1 cellular context compared by ENCODE assay signal in genomic region chr4:53907772-53908171, GRCh38.
TF ChIP-seq lines count a peak whose summit lies in the region.

No MANE protein-coding gene starts in this region.

TF ChIP-seq in GM23338, 12 proteins besides CTCF, POLR2A, EP300 and RAD21 (continued from another document):
- no peak for TF ChIP-seq EZH2 (IDR thresholded peaks at IDR 0.05; ENCODE audit: low read depth, unreplicated experiment)
- no peak for TF ChIP-seq POLR2AphosphoS5 (IDR thresholded peaks at IDR 0.05; ENCODE audit: low read depth)
- TF ChIP-seq REST (IDR thresholded peaks at IDR 0.05; ENCODE audit: unreplicated experiment) = no peak
- TF ChIP-seq ETS1 (IDR thresholded peaks at IDR 0.05) = no peak
- no peak for TF ChIP-seq NANOG (IDR thresholded peaks at IDR 0.05; ENCODE audit: borderline replicate concordance)
- TF ChIP-seq STAT1 (IDR thresholded peaks at IDR 0.05; ENCODE audit: unreplicated experiment) = no peak
- no peak for TF ChIP-seq ZNF114 (CRISPR knock-in tag; IDR thresholded peaks at IDR 0.05)
- TF ChIP-seq JUNB (IDR thresholded peaks at IDR 0.05; ENCODE audit: unreplicated experiment) = no peak
- TF ChIP-seq EZH2phosphoT487 (IDR thresholded peaks at IDR 0.05; ENCODE audit: unreplicated experiment) = no peak
